Comparison of ENCODE assay signal across 33 cellular contexts in genomic region chr15:26899658-26900057, GRCh38. TPM values are rescaled to one million over a fixed set of nuclear protein-coding genes. Genes with fewer than 3 reads are reported as not detected.
"Had no signal": no experiment of that assay in that cellular context is flagged by ENCODE, and none has a peak within 500 bp of the region (broad histone marks: within the 10 kb centered on the region; RNA-seq: fewer than 3 reads in every experiment).

No MANE protein-coding gene starts in this region.

- FAIRE-seq: bronchial epithelial cell, TTC549 had no signal

- H3K27ac ChIP-seq: ascending aorta, cardiac muscle cell, WERI-Rb-1 had no signal

- ATAC-seq: activated CD4-positive, alpha-beta T cell treated with anti-CD3 and anti-CD28 coated beads for 36 hours; activated CD4-positive, CD25-positive, alpha-beta regulatory T cell treated with anti-CD3 and anti-CD28 coated beads, Interleukin-2, amount 50 U/mL, for 24 hours; activated CD8-positive, alpha-beta memory T cell treated with anti-CD3 and anti-CD28 coated beads, Interleukin-2, amount 10 ng/mL, durations not matched to agents 7 days and 5 days; activated CD8-positive, alpha-beta T cell treated with anti-CD3 and anti-CD28 coated beads, Interleukin-2, amount 10 ng/mL, durations not matched to agents 7 days and 5 days; activated naive CD8-positive, alpha-beta T cell treated with anti-CD3 and anti-CD28 coated beads, Interleukin-2, amount 50 U/mL, for 24 hours; WTC11 had no signal

- H3K27me3 ChIP-seq: ascending aorta, cardiac muscle cell had no signal

- H3K4me3 ChIP-seq: ascending aorta, cardiac muscle cell had no signal

- H3K36me3 ChIP-seq: ascending aorta, cardiac muscle cell, WERI-Rb-1 had no signal

- DNase-seq: activated CD4-positive, alpha-beta memory T cell treated with anti-CD3 and anti-CD28 coated beads, Interleukin-2, amount 10 ng/mL, durations not matched to agents 7 days and 5 days; activated CD4-positive, alpha-beta T cell treated with anti-CD3 and anti-CD28 coated beads for 1 hour; activated CD4-positive, alpha-beta T cell treated with anti-CD3 and anti-CD28 coated beads for 36 hours; activated CD4-positive, alpha-beta T cell treated with anti-CD3 and anti-CD28 coated beads for 48 hours; activated CD4-positive, alpha-beta T cell treated with anti-CD3 and anti-CD28 coated beads, Interleukin-2, amount 10 ng/mL, durations not matched to agents 7 days and 5 days; activated CD4-positive, alpha-beta T cell treated with anti-CD3 and anti-CD28 coated beads, Interleukin-2, amount 50 U/mL, for 48 hours; activated CD4-positive, CD25-positive, alpha-beta regulatory T cell; activated CD8-positive, alpha-beta memory T cell treated with anti-CD3 and anti-CD28 coated beads for 24 hours; activated CD8-positive, alpha-beta memory T cell treated with anti-CD3 and anti-CD28 coated beads, Interleukin-2, amount 10 ng/mL, durations not matched to agents 7 days and 5 days; activated CD8-positive, alpha-beta memory T cell treated with anti-CD3 and anti-CD28 coated beads, Interleukin-2, amount 50 U/mL, for 48 hours; activated CD8-positive, alpha-beta T cell treated with anti-CD3 and anti-CD28 coated beads, Interleukin-2, amount 10 ng/mL, durations not matched to agents 7 days and 5 days; activated effector memory CD4-positive, alpha-beta T cell treated with Interleukin-2 at 50 U/mL for 16 hours; activated gamma-delta T cell; activated naive CD4-positive, alpha-beta T cell treated with anti-CD3 and anti-CD28 coated beads, Interleukin-2, amount 10 ng/mL, durations not matched to agents 7 days and 5 days; activated naive CD4-positive, alpha-beta T cell treated with Interleukin-2 at 50 U/mL for 16 hours; activated naive CD8-positive, alpha-beta T cell treated with anti-CD3 and anti-CD28 coated beads, Interleukin-2, amount 10 ng/mL, durations not matched to agents 7 days and 5 days; activated naive CD8-positive, alpha-beta T cell treated with anti-CD3 and anti-CD28 coated beads, Interleukin-2, amount 50 U/mL, for 24 hours; activated T-cell treated with anti-CD3 and anti-CD28 coated beads, Interleukin-2, amount 50 U/mL, for 24 hours; activated T-cell treated with anti-CD3 and anti-CD28 coated beads, Interleukin-2, amount 50 U/mL, for 48 hours; amygdala; anterior cingulate cortex; caudate nucleus; cerebellar nuclear complex; T-helper 2 cell; T-helper 9 cell; WERI-Rb-1 had no signal

- H3K4me1 ChIP-seq: ascending aorta had no signal

RNA-seq across cellular contexts. Expression of gene GABRA5, which starts 32.8 kb away (rescaled TPM):
- total RNA-seq: activated CD4-positive, alpha-beta memory T cell treated with anti-CD3 and anti-CD28 coated beads, Interleukin-2, amount 10 ng/mL, durations not matched to agents 7 days and 5 days; activated CD4-positive, alpha-beta T cell treated with anti-CD3 and anti-CD28 coated beads for 36 hours; activated CD4-positive, alpha-beta T cell treated with anti-CD3 and anti-CD28 coated beads, Interleukin-2, amount 10 ng/mL, durations not matched to agents 7 days and 5 days; activated CD8-positive, alpha-beta memory T cell treated with anti-CD3 and anti-CD28 coated beads, Interleukin-2, amount 10 ng/mL, durations not matched to agents 7 days and 5 days; activated CD8-positive, alpha-beta T cell treated with anti-CD3 and anti-CD28 coated beads, Interleukin-2, amount 10 ng/mL, durations not matched to agents 7 days and 5 days; activated naive CD8-positive, alpha-beta T cell treated with anti-CD3 and anti-CD28 coated beads, Interleukin-2, amount 10 ng/mL, durations not matched to agents 7 days and 5 days; activated T-helper 2 cell treated with anti-CD3 and anti-CD28 coated beads, Interferon-gamma antibody, Interleukin-2, Interleukin-4, amounts not matched to agents 10 μg/mL and 5 μg/mL and 100 μg/mL, durations not matched to agents 14 hours and 24 hours and 36 hours; ascending aorta; bronchial epithelial cell; cardiac muscle cell had no signal
